Comparison of ENCODE assay signal across 8 cellular contexts in the genomic region with DNA sequence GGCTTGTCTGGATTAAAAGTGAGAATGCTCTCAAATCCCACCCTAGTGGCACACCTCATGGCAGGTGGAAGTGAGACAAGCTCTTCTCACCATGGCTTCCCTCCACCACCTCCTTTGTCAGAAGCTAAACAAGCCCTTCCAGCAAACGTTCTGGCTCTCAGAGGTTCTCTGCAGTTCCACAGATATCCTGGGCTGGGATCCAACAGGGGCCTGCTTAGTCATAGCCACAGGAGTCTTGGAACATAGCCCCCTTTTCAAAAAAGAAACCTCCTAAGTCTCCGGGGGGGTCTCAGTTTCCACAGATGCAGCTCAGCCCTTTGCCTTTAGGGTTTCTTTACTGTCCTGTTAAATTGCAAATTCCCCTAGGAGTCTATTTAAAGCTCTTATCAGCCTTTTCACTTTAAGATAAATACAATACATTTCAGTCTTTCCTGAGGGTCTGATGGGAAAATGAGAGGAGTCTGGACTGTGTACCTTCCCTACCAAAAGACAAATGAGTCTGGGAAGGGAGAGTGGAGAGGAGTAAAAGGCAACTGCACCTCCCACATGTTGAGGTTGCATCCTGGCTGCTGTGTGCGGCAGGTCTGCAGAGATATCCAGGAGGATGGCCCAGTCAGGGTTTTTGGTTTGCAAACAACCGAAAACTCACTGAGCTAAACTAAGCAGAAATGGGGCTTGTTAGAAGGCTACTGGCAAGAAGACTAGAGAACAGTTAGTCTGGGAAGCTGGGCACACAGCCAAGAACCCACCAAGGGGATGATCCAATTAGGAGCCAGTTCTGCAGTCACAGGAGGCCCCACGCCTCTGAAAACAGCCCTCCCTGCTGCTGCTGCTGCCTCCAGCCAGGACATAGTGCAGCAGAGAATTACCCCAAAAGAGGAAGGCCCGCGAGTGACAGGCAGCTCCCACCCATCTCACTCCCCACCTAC. TPM values are rescaled to one million over a fixed set of nuclear protein-coding genes. Genes with fewer than 3 reads are reported as not detected.
DNase-seq lines count a peak whose midpoint lies in the region; ATAC-seq and TF ChIP-seq lines count a peak whose summit lies in the region.

No MANE protein-coding gene starts in this region.

- no peak overlapping the region for H3K9ac ChIP-seq in H9 (ENCODE audit: extremely low read depth, insufficient read length, low read length)

- H3K18ac ChIP-seq in H9 (ENCODE audit: insufficient read length, low read depth, low read length): no peak overlapping the region

- H3K14ac ChIP-seq in H9 (ENCODE audit: insufficient read depth, low read length): no peak overlapping the region; the same call in 1 of the 2 replicates

- H3K79me1 ChIP-seq in H9 (ENCODE audit: insufficient read depth, low read depth, low read length, poor library complexity, severe bottlenecking): no peaks in the 10 kb centered on the region

- TF ChIP-seq CTCF in H9 (conservative IDR thresholded peaks at IDR 0.05) (no peak), sigmoid colon (IDR thresholded peaks at IDR 0.05) (no peak), HFFc6 (IDR thresholded peaks at IDR 0.05) (no peak)

- peaks cover 18 to 33% of the 10 kb centered on the region in 2 experiments for H3K4me1 Mint-ChIP-seq in H9
- H3K4me1 Mint-ChIP-seq in HFFc6 (ENCODE audit: low read depth): peaks cover 11% of the 10 kb centered on the region; the same call in 1 of the 2 replicates

- no peaks in the 10 kb centered on the region for H3K36me3 ChIP-seq in sigmoid colon

- H4K5ac ChIP-seq in H9 (ENCODE audit: insufficient read length, low read depth, low read length): no peak overlapping the region

- WGBS in H9 (ENCODE audit: extremely low coverage, insufficient read length, low lambda C conversion rate): no CpG with 5 or more reads among the region's 7 CpGs
- 44 to 63% methylated on average over 7 of the region's 7 CpGs for WGBS in sigmoid colon, 2 donors

- no peak overlapping the region for H2BK20ac ChIP-seq in H9 (ENCODE audit: low read depth, low read length, poor library complexity, severe bottlenecking)

- H2AK5ac ChIP-seq in H9 (ENCODE audit: insufficient read length, low read length): no peak overlapping the region

- H3K9me3 ChIP-seq in H9 (ENCODE audit: control insufficient read depth, low read depth, low read length) (no peaks in the 10 kb centered on the region), sigmoid colon (no peaks in the 10 kb centered on the region)

- no peak overlapping the region for H4K8ac ChIP-seq in H9 (replicated peaks; ENCODE audit: insufficient read length, low read depth, low read length)

- H3K4me3 Mint-ChIP-seq in H9 (no peak overlapping the region), HFFc6 (no peak overlapping the region)

- H3K4me2 ChIP-seq in H9 (ENCODE audit: insufficient read depth, insufficient read length, low read length): no peak overlapping the region

- no peak overlapping the region for H3T11ph ChIP-seq in H9 (ENCODE audit: low read length)

- no peaks in the 10 kb centered on the region for H3K23me2 ChIP-seq in H9 (ENCODE audit: insufficient read length, low read depth, low read length, poor library complexity, severe bottlenecking)

- H2BK15ac ChIP-seq in H9 (ENCODE audit: low read depth, low read length): no peak overlapping the region

- H2AFZ ChIP-seq in H9 (ENCODE audit: low read length): no peak overlapping the region

- H2BK12ac ChIP-seq in H9 (ENCODE audit: insufficient read length, low read depth, low read length): no peak overlapping the region

- H3K27ac ChIP-seq in H9 (ENCODE audit: insufficient read length, low read depth, low read length) (no peak overlapping the region), sigmoid colon (peak overlapping the region; percentile 65 to 85 (median 80))

- no peaks in the 10 kb centered on the region for H4K20me1 ChIP-seq in H9 (ENCODE audit: control insufficient read depth, insufficient read depth, insufficient read length)

- H3K56ac ChIP-seq in H9 (ENCODE audit: insufficient read length, low read depth, low read length): no peak overlapping the region

- no peak for TF ChIP-seq EP300 in sigmoid colon (IDR thresholded peaks at IDR 0.05)

- intact Hi-C loops in head of caudate nucleus (cut with DNase I) (no loop called here), sigmoid colon (cut with DNase I) (no loop called here)

- no peak overlapping the region for H2BK120ac ChIP-seq in H9 (ENCODE audit: low read depth, low read length, poor library complexity, severe bottlenecking)

- ATAC-seq in HG02588 (IDR thresholded peaks at IDR 0.05; ENCODE audit: unreplicated experiment): no peak

- H3K36me3 Mint-ChIP-seq in H9 (ENCODE audit: insufficient read depth in 1 of 3, low read depth in 3 of 3): peaks cover 0 to 4% (median 3%) of the 10 kb centered on the region in 3 experiments; a peak in 2 of 7 replicates
- no peaks in the 10 kb centered on the region for H3K36me3 Mint-ChIP-seq in HFFc6 (ENCODE audit: low read depth)

- H3K27me3 ChIP-seq in H9 (ENCODE audit: insufficient read depth, low read length) (no peaks in the 10 kb centered on the region), sigmoid colon (no peaks in the 10 kb centered on the region)

- H3K4me1 ChIP-seq in H9 (ENCODE audit: insufficient read depth, low read length): peaks cover 3% of the 10 kb centered on the region; the same call in 1 of the 2 replicates
- H3K4me1 ChIP-seq in sigmoid colon: peaks cover 0 to 28% (median 24%) of the 10 kb centered on the region in 4 donors

- H3K4me3 ChIP-seq in sigmoid colon: peak overlapping the region in 1 of 4 donors; percentile 7

- DNase-seq in H9 (no peak), SK-N-DZ (ENCODE audit: low spot score) (peak; percentile 90), head of caudate nucleus (peak in 32 of 42 donors; percentile 6 to 85 (median 40)), sigmoid colon (peak; percentile 95), cerebellar nuclear complex (lab: John Stamatoyannopoulos, UW) (no peak), HFFc6 (no peak), NCI-H2029 treated with DMSO at 0.1 percent for 48 hours (lab: John Stamatoyannopoulos, UW) (no peak)

- H3K79me2 ChIP-seq in H9 (ENCODE audit: insufficient read depth, low read length): no peaks in the 10 kb centered on the region; the same call in 1 of the 2 replicates

- TF ChIP-seq POLR2A in sigmoid colon (IDR thresholded peaks at IDR 0.05): no peak

- no peak overlapping the region for H3K4ac ChIP-seq in H9 (ENCODE audit: low read depth, low read length)

- H3K23ac ChIP-seq in H9 (ENCODE audit: insufficient read length, low read depth, low read length): no peak overlapping the region

- H4K91ac ChIP-seq in H9 (ENCODE audit: insufficient read length, low read depth, low read length): no peak overlapping the region

- H3K9me3 Mint-ChIP-seq in H9 (peaks cover 11 to 13% of the 10 kb centered on the region in 2 experiments; a peak in 3 of 5 replicates), HFFc6 (peaks cover 4% of the 10 kb centered on the region; the same call in 1 of the 2 replicates)

- no peak overlapping the region for H2BK5ac ChIP-seq in H9 (ENCODE audit: insufficient read length, low read length)

- H3K27ac Mint-ChIP-seq in H9 (peak overlapping the region; percentile 8 to 83 (median 22); a peak in 1 of 7 replicates), HFFc6 (no peak overlapping the region)

- peaks cover 4% of the 10 kb centered on the region for H3K27me3 Mint-ChIP-seq in H9 (ENCODE audit: low read depth)
- H3K27me3 Mint-ChIP-seq in HFFc6 (ENCODE audit: insufficient read depth): peaks cover 45% of the 10 kb centered on the region

RNA-seq across cellular contexts. Expression of a gene that starts 41.4 kb away (rescaled TPM):
- 1.8 and 2.0 TPM in 2 replicates for total RNA-seq in H9 (2021)
- polyA plus RNA-seq in SK-N-DZ (2014; cell fraction: cytosol; rRNA removed): 15.8 and 19.4 TPM in 2 replicates
- polyA plus RNA-seq in SK-N-DZ (2014; cell fraction: nucleus; rRNA removed): 15.5 and 19.2 TPM in 2 replicates
- total RNA-seq in sigmoid colon: 1 to 10 TPM; 6.9 to 9.6 (median 8.6) TPM
- 1 to 10 TPM; 3.2 to 6.0 (median 5.0) TPM for polyA plus RNA-seq in sigmoid colon
- total RNA-seq in HFFc6 (2021; fragmentation: NEBNext Ultra II Directional; extraction: Animal tissue kit (Norgen Biotek cat#: 25700)): 1 to 10 TPM; 1.4 to 2.5 (median 2.1) TPM

Comparison
In these comparisons a context has a peak if more than half of its experiments do, and no peak if none do; other contexts are left out.
1. DNase-seq: peak in SK-N-DZ (single experiment), head of caudate nucleus (32 of 42) and sigmoid colon (single experiment); none in H9 (single experiment), cerebellar nuclear complex (0 of 2), HFFc6 (single experiment) and NCI-H2029 treated with DMSO at 0.1 percent for 48 hours (single experiment).